ENCODE assay signal across 9 cellular contexts in the genomic region with DNA sequence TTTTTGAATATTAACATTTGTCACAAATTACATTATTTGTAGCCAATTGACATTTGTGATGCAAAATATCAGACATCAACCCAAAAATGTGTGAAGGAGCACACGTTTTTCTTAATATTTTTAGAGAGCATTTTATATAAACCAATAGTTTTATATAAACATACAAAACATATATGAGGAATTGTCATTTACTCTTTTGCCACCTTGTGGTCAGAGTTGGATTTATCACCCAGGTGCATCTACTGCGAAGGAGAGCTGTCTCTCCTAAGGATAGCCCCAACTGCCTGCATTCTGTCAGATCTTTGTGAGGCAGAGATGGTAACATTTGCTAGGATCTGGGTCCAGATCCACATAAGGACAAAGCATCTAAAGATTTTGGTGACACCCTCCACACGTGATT. TPM values are rescaled to one million over a fixed set of nuclear protein-coding genes. Genes with fewer than 3 reads are reported as not detected.
A peak's percentile ranks its signal among the peaks of the same experiment; 100 is the strongest.
DNase-seq lines count a peak whose midpoint lies in the region; TF ChIP-seq lines count a peak whose summit lies in the region.
"Had no signal": no experiment of that assay in that cellular context is flagged by ENCODE, and none has a peak within 500 bp of the region (broad histone marks: within the 10 kb centered on the region; RNA-seq: fewer than 3 reads in every experiment).

No MANE protein-coding gene starts in this region.

- DNase-seq in SIG-M5 treated with dmso at 0.1 percent for 504 hours (lab: John Stamatoyannopoulos, UW; ENCODE audit: unreplicated experiment) (peak; percentile 0), SIG-M5 (lab: John Stamatoyannopoulos, UW) (no peak), HL-60 (ENCODE audit: low read depth in 1 of 2, low spot score in 1 of 2) (peak in 1 of 2 experiments; percentile 14), SK-MEL-5 (ENCODE audit: low read depth, low spot score) (peak; percentile 60), foreskin fibroblast (peak in 1 of 2 donors; percentile 46), ureter (ENCODE audit: low spot score) (no peak)
- peak; percentile 0 for DNase-seq in stimulated activated naive CD4-positive, alpha-beta T cell treated with Interleukin-2 at 50 U/mL for 16 hours (lab: John Stamatoyannopoulos, UW)
- no peak for DNase-seq in stimulated activated CD4-positive, alpha-beta T cell treated with anti-CD3 and anti-CD28 coated beads, Interleukin-12 subunit alpha, Interleukin-12 subunit beta, amount 100 ng/mL, for 4 hours

- H3K4me3 ChIP-seq in HL-60 (replicated peaks; ENCODE audit: insufficient read depth, low read length) (no peak overlapping the region), foreskin fibroblast (ENCODE audit: low read depth in 1 of 2, low read length in 2 of 2) (no peak overlapping the region)

- in situ Hi-C loops in SK-MEL-5 (cut with HindIII; ENCODE audit: low pct_unique_long_range_greater_than_20kb, low sequenced_read_pairs): no loop called here

- peak; percentile 3 for TF ChIP-seq CTCF in HL-60 (IDR thresholded peaks at IDR 0.05; ENCODE audit: insufficient read depth, low read length)
- peak; percentile 28 for TF ChIP-seq CTCF in foreskin fibroblast (IDR thresholded peaks at IDR 0.05; ENCODE audit: low read depth, low read length)

- no peaks in the 10 kb centered on the region for H3K27me3 ChIP-seq in HL-60 (ENCODE audit: insufficient read depth, poor library complexity, severe bottlenecking)

- no peak overlapping the region for H3K27ac ChIP-seq in HL-60 (replicated peaks)

RNA-seq across cellular contexts. Expression of gene USP27X, which starts 2.5 kb away (rescaled TPM):
- 7.1 and 7.8 TPM in 2 replicates for total RNA-seq in SK-MEL-5 (2014; rRNA removed; shearing (Covaris generic))
- polyA plus RNA-seq in SK-MEL-5 (2015; cell fraction: cytosol; rRNA removed): 8.0 and 9.4 TPM in 2 replicates
- 3.6 and 5.2 TPM in 2 replicates for polyA plus RNA-seq in SK-MEL-5 (2015; cell fraction: nucleus; rRNA removed)
- total RNA-seq in ureter: 2.4 TPM

RNA-seq across cellular contexts. Expression of gene CLCN5, which starts 45.6 kb away (rescaled TPM):
- total RNA-seq in SK-MEL-5 (2014; rRNA removed; shearing (Covaris generic)): 25.9 and 26.8 TPM in 2 replicates
- 17.5 and 17.9 TPM in 2 replicates for polyA plus RNA-seq in SK-MEL-5 (2015; cell fraction: cytosol; rRNA removed)
- 22.1 and 24.2 TPM in 2 replicates for polyA plus RNA-seq in SK-MEL-5 (2015; cell fraction: nucleus; rRNA removed)
- total RNA-seq in ureter: 7.2 TPM

RNA-seq across cellular contexts. Expression of gene PAGE4, which starts 47.6 kb away (rescaled TPM):
- 0.43 TPM in 1 of 2 replicates, not detected in the other for total RNA-seq in SK-MEL-5 (2014; rRNA removed; shearing (Covaris generic))
- polyA plus RNA-seq in SK-MEL-5 (2015; cell fraction: cytosol; rRNA removed): not detected in 2 replicates
- not detected in 2 replicates for polyA plus RNA-seq in SK-MEL-5 (2015; cell fraction: nucleus; rRNA removed)
- total RNA-seq in ureter: not detected
- total RNA-seq: activated naive CD4-positive, alpha-beta T cell treated with anti-CD3 and anti-CD28 coated beads, Interleukin-2, amount 50 U/mL, for 72 hours had no signal

Comparison
In these comparisons a context has a peak if more than half of its experiments do, and no peak if none do; other contexts are left out.
1. DNase-seq: peak in SIG-M5 treated with dmso at 0.1 percent for 504 hours (single experiment), SK-MEL-5 (single experiment) and stimulated activated naive CD4-positive, alpha-beta T cell treated with Interleukin-2 at 50 U/mL for 16 hours (single experiment); none in SIG-M5 (single experiment), stimulated activated CD4-positive, alpha-beta T cell treated with anti-CD3 and anti-CD28 coated beads, Interleukin-12 subunit alpha, Interleukin-12 subunit beta, amount 100 ng/mL, for 4 hours (single experiment) and ureter (single experiment).